8 cellular contexts compared by ENCODE assay signal in the genomic region with DNA sequence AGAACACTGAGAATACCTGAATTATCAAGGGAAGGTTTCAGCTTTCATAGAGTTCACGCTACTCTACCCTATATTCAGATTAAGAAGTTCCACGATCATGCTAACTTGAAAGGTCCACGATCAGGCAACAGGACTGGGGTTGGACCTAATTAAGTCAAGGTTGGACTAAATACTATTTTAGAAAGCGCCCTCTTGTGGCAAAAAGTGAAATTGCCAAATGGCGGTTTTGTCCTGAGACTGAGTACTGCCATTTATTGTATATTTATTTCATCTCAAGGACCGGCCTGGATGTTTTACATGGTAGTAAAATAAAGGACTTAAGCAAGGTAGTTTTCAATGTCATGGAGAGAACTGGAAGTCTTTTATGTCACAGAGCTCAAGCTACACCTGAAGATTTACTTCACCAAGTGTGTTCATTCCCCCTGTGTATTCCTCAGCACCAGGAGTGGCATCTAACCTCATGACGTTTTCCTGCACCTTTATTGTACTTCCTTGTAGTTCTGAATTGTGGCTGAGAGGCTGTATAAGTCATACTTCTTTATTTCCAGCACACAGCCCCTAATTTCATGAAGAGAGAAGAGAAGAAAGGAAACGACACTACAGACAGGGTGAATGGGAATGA. TPM values are rescaled to one million over a fixed set of nuclear protein-coding genes. Genes with fewer than 3 reads are reported as not detected.
DNase-seq lines count a peak whose midpoint lies in the region; ATAC-seq, FAIRE-seq and TF ChIP-seq lines count a peak whose summit lies in the region.

No MANE protein-coding gene starts in this region.

- peak; percentile 50 to 76 (median 67) for TF ChIP-seq CTCF in heart left ventricle (IDR thresholded peaks at IDR 0.05)
- TF ChIP-seq CTCF in SU-DHL-6 (IDR thresholded peaks at IDR 0.05; ENCODE audit: insufficient read depth, low read length, poor library complexity, severe bottlenecking): peak; percentile 70
- TF ChIP-seq CTCF in kidney (IDR thresholded peaks at IDR 0.05; ENCODE audit: borderline replicate concordance, extremely low read depth, insufficient read depth): peak; percentile 45

- no peak overlapping the region for H2AFZ ChIP-seq in SU-DHL-6 (ENCODE audit: low read depth, low read length, severe bottlenecking)

- ATAC-seq in heart left ventricle: no peak
- no peak for ATAC-seq in left cardiac atrium
- no peak for ATAC-seq in GM18520 (IDR thresholded peaks at IDR 0.05; ENCODE audit: unreplicated experiment)

- H3K27ac ChIP-seq in heart left ventricle: no peak overlapping the region
- H3K27ac ChIP-seq in SU-DHL-6 (ENCODE audit: low read depth, low read length): no peak overlapping the region
- H3K27ac ChIP-seq in kidney (ENCODE audit: low read depth in 2 of 2, low read length in 2 of 2): no peak overlapping the region

- intact Hi-C loops in heart left ventricle (cut with DNase I): loop anchor here in 8 of 10 donors (5.0 to 10.0 kb wide), 3 partner anchors 807 to 812 kb away; no protein-coding TSS in a partner anchor
- intact Hi-C loops in left cardiac atrium (cut with DNase I): loop anchor here (10.0 kb wide), 2 partner anchors 109 to 809 kb away; a partner anchor contains a TSS
- intact Hi-C loops in kidney (cut with DNase I): no loop called here

- no peak overlapping the region for H3K4me3 ChIP-seq in heart left ventricle
- H3K4me3 ChIP-seq in Jurkat, Clone E6-1 (ENCODE audit: low read length): no peak overlapping the region
- H3K4me3 ChIP-seq in SU-DHL-6 (ENCODE audit: insufficient read depth, low read length, poor library complexity, severe bottlenecking): no peak overlapping the region
- no peak overlapping the region for H3K4me3 ChIP-seq in kidney (ENCODE audit: low read length in 2 of 2)

- H3F3A ChIP-seq in SU-DHL-6 (ENCODE audit: insufficient read depth): no peaks in the 10 kb centered on the region

- no peak overlapping the region for H3K4me2 ChIP-seq in SU-DHL-6 (ENCODE audit: low read depth, low read length, poor library complexity, severe bottlenecking)

- no peak for TF ChIP-seq POLR2A in heart left ventricle (IDR thresholded peaks at IDR 0.05)

- no peaks in the 10 kb centered on the region for H4K20me1 ChIP-seq in SU-DHL-6 (ENCODE audit: low read depth, low read length)

- FAIRE-seq in kidney (lab: Jason Lieb, UNC): peak; percentile 21

- H3K9me2 ChIP-seq in SU-DHL-6 (replicated peaks; ENCODE audit: insufficient read depth, low read length): no peaks in the 10 kb centered on the region

- H3K9me3 ChIP-seq in heart left ventricle (no peaks in the 10 kb centered on the region), SU-DHL-6 (ENCODE audit: insufficient read depth, low read length) (no peaks in the 10 kb centered on the region), kidney (ENCODE audit: control insufficient read depth in 1 of 2, low read length in 2 of 2) (no peaks in the 10 kb centered on the region)

- H3K4me1 ChIP-seq in heart left ventricle: no peaks in the 10 kb centered on the region
- no peaks in the 10 kb centered on the region for H3K4me1 ChIP-seq in kidney (ENCODE audit: control insufficient read depth in 1 of 2, insufficient read depth in 1 of 2, low read depth in 1 of 2, low read length in 2 of 2)

- DNase-seq in heart left ventricle: no peak
- DNase-seq in left cardiac atrium: no peak
- DNase-seq in Jurkat, Clone E6-1 (ENCODE audit: low read depth, low spot score): peak; percentile 18
- DNase-seq in amniotic stem cell (lab: John Stamatoyannopoulos, UW): peak; percentile 51
- no peak for DNase-seq in kidney
- peak in 2 of 3 donors; percentile 10 to 22 for DNase-seq in stimulated activated CD4-positive, alpha-beta T cell treated with anti-CD3 and anti-CD28 coated beads, TNF-alpha, amount 100 ng/mL, for 1 hour (ENCODE audit: low read depth in 3 of 3, low spot score in 1 of 3)

- no peaks in the 10 kb centered on the region for H3K27me3 ChIP-seq in heart left ventricle
- no peaks in the 10 kb centered on the region for H3K27me3 ChIP-seq in SU-DHL-6 (ENCODE audit: low read length)

- 31 to 37% (median 36%) methylated on average over 8 of the region's 8 CpGs for WGBS in heart left ventricle, 4 donors

- H3K36me3 ChIP-seq in heart left ventricle (no peaks in the 10 kb centered on the region), SU-DHL-6 (ENCODE audit: low read length) (no peaks in the 10 kb centered on the region), kidney (ENCODE audit: control insufficient read depth in 1 of 2, insufficient read depth in 2 of 2, low read length in 2 of 2) (no peaks in the 10 kb centered on the region)

- H3K9ac ChIP-seq in SU-DHL-6 (ENCODE audit: low read length) (no peak overlapping the region), kidney (ENCODE audit: low read length in 2 of 2) (no peak overlapping the region)

- H3K79me2 ChIP-seq in SU-DHL-6 (ENCODE audit: insufficient read depth, low read length): no peaks in the 10 kb centered on the region

RNA-seq across cellular contexts. Expression of a gene that starts 56.8 kb away (rescaled TPM):
- total RNA-seq in heart left ventricle (not detected), left cardiac atrium (not detected), kidney (0.22 TPM)
- polyA plus RNA-seq in heart left ventricle (not detected), kidney (ENCODE audit: insufficient read depth, low read depth, low replicate concordance) (0.15 TPM)
- polyA plus RNA-seq in Jurkat, Clone E6-1 (2012; ENCODE audit: insufficient read depth, insufficient read length): not detected

Comparison
In these comparisons a context has a peak if more than half of its experiments do, and no peak if none do; other contexts are left out.
1. DNase-seq: peak in Jurkat, Clone E6-1 (single experiment), amniotic stem cell (single experiment) and stimulated activated CD4-positive, alpha-beta T cell treated with anti-CD3 and anti-CD28 coated beads, TNF-alpha, amount 100 ng/mL, for 1 hour (2 of 3); none in heart left ventricle (0 of 5), left cardiac atrium (single experiment) and kidney (single experiment).
2. Peak in every context shown above with its lines, with median percentiles within 50 percentile points of each other: CTCF ChIP-seq.